Comparison of ENCODE assay signal across 1 cellular context in the genomic region with DNA sequence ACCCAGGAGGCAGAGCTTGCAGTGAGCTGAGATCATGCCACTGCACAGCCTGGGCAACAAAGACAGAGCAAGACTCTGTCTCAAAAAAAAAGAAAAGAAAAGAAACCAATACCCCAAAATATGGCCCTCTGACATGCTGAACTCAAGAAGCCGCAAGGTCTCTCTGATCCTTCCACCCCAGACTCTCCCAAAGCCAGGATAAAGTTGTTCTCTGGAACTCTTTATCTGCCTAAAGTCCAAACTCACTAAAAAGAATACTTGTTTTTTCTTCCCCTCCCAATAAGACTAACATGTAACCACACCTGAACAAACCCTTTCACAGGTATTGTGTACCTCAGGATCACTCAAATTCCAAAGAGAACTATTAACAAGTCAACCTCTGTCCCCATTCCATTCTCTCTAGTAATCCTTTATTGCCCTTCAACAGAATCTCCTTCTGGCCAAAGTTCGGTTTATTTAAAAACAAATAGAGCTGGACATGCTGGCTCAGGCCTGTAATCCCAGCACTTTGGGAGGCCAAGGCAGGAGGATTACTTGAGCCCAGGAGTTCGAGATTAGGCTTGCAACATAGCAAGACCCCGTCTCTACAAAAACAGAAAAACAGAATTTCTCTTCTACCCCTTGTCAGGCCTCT.
TF ChIP-seq lines count a peak whose summit lies in the region.

No MANE protein-coding gene starts in this region.

TF ChIP-seq in HepG2, 621 proteins besides CTCF, POLR2A, EP300 and RAD21 (continued from another document and continues in another):
- TF ChIP-seq, protein P1, sequence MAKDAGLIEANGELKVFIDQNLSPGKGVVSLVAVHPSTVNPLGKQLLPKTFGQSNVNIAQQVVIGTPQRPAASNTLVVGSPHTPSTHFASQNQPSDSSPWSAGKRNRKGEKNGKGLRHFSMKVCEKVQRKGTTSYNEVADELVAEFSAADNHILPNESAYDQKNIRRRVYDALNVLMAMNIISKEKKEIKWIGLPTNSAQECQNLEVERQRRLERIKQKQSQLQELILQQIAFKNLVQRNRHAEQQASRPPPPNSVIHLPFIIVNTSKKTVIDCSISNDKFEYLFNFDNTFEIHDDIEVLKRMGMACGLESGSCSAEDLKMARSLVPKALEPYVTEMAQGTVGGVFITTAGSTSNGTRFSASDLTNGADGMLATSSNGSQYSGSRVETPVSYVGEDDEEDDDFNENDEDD (CRISPR knock-in tag; IDR thresholded peaks at IDR 0.05; ENCODE audit: borderline replicate concordance) = no peak
- TF ChIP-seq ZNF883 (CRISPR knock-in tag; IDR thresholded peaks at IDR 0.05; ENCODE audit: not compliant biosample characterization) (no peak), TOE1 (CRISPR knock-in tag; IDR thresholded peaks at IDR 0.05) (no peak), MYNN (CRISPR knock-in tag; IDR thresholded peaks at IDR 0.05; ENCODE audit: low read depth) (no peak), SYNCRIP (IDR thresholded peaks at IDR 0.05; ENCODE audit: insufficient read depth, low read depth, low read length) (no peak), CCDC6 (CRISPR knock-in tag; IDR thresholded peaks at IDR 0.05) (no peak), PCBP1 (IDR thresholded peaks at IDR 0.05; ENCODE audit: borderline replicate concordance, low read depth, low read length) (no peak), TBL1XR1 (IDR thresholded peaks at IDR 0.05; ENCODE audit: borderline replicate concordance, low read length, partially characterized antibody) (no peak), MTF1 (CRISPR knock-in tag; IDR thresholded peaks at IDR 0.05) (no peak), ZNF34 (CRISPR knock-in tag; IDR thresholded peaks at IDR 0.05; ENCODE audit: borderline replicate concordance) (no peak), REXO4 (CRISPR knock-in tag; IDR thresholded peaks at IDR 0.05; ENCODE audit: borderline replicate concordance) (no peak), CHD2 (IDR thresholded peaks at IDR 0.05; ENCODE audit: low read depth, low read length) (no peak), ARNT2 (CRISPR knock-in tag; IDR thresholded peaks at IDR 0.05; ENCODE audit: low read depth) (no peak), MEF2D (CRISPR knock-in tag; IDR thresholded peaks at IDR 0.05) (no peak), RFX5 (IDR thresholded peaks at IDR 0.05; ENCODE audit: low read depth, low read length) (no peak), HMGA1 (CRISPR knock-in tag; conservative IDR thresholded peaks at IDR 0.05) (no peak), ZNF556 (CRISPR knock-in tag; IDR thresholded peaks at IDR 0.05; ENCODE audit: borderline replicate concordance) (no peak), ZNF652 (CRISPR knock-in tag; IDR thresholded peaks at IDR 0.05; ENCODE audit: borderline replicate concordance, low read depth) (no peak), PCBP2 (optimal IDR thresholded peaks at IDR 0.05; ENCODE audit: low read depth, low read length, poor library complexity, severe bottlenecking) (no peak), HNRNPH1 (optimal IDR thresholded peaks at IDR 0.05; ENCODE audit: low read depth, low read length) (no peak), ZFY (CRISPR knock-in tag; IDR thresholded peaks at IDR 0.05) (peak; percentile 53; the same call in 1 of the 2 replicates), ZNF780A (CRISPR knock-in tag; IDR thresholded peaks at IDR 0.05) (no peak), ATM (IDR thresholded peaks at IDR 0.05; ENCODE audit: borderline replicate concordance) (no peak), RARA (CRISPR knock-in tag; IDR thresholded peaks at IDR 0.05) (peak; percentile 54)
- TF ChIP-seq, protein P2, sequence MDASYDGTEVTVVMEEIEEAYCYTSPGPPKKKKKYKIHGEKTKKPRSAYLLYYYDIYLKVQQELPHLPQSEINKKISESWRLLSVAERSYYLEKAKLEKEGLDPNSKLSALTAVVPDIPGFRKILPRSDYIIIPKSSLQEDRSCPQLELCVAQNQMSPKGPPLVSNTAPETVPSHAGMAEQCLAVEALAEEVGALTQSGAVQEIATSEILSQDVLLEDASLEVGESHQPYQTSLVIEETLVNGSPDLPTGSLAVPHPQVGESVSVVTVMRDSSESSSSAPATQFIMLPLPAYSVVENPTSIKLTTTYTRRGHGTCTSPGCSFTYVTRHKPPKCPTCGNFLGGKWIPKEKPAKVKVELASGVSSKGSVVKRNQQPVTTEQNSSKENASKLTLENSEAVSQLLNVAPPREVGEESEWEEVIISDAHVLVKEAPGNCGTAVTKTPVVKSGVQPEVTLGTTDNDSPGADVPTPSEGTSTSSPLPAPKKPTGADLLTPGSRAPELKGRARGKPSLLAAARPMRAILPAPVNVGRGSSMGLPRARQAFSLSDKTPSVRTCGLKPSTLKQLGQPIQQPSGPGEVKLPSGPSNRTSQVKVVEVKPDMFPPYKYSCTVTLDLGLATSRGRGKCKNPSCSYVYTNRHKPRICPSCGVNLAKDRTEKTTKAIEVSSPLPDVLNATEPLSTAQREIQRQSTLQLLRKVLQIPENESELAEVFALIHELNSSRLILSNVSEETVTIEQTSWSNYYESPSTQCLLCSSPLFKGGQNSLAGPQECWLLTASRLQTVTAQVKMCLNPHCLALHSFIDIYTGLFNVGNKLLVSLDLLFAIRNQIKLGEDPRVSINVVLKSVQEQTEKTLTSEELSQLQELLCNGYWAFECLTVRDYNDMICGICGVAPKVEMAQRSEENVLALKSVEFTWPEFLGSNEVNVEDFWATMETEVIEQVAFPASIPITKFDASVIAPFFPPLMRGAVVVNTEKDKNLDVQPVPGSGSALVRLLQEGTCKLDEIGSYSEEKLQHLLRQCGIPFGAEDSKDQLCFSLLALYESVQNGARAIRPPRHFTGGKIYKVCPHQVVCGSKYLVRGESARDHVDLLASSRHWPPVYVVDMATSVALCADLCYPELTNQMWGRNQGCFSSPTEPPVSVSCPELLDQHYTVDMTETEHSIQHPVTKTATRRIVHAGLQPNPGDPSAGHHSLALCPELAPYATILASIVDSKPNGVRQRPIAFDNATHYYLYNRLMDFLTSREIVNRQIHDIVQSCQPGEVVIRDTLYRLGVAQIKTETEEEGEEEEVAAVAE (CRISPR knock-in tag; IDR thresholded peaks at IDR 0.05; ENCODE audit: borderline replicate concordance) = no peak
- TF ChIP-seq, protein P3, sequence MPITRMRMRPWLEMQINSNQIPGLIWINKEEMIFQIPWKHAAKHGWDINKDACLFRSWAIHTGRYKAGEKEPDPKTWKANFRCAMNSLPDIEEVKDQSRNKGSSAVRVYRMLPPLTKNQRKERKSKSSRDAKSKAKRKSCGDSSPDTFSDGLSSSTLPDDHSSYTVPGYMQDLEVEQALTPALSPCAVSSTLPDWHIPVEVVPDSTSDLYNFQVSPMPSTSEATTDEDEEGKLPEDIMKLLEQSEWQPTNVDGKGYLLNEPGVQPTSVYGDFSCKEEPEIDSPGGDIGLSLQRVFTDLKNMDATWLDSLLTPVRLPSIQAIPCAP (CRISPR knock-in tag; IDR thresholded peaks at IDR 0.05; ENCODE audit: low read depth) = no peak
- TF ChIP-seq, protein P4, sequence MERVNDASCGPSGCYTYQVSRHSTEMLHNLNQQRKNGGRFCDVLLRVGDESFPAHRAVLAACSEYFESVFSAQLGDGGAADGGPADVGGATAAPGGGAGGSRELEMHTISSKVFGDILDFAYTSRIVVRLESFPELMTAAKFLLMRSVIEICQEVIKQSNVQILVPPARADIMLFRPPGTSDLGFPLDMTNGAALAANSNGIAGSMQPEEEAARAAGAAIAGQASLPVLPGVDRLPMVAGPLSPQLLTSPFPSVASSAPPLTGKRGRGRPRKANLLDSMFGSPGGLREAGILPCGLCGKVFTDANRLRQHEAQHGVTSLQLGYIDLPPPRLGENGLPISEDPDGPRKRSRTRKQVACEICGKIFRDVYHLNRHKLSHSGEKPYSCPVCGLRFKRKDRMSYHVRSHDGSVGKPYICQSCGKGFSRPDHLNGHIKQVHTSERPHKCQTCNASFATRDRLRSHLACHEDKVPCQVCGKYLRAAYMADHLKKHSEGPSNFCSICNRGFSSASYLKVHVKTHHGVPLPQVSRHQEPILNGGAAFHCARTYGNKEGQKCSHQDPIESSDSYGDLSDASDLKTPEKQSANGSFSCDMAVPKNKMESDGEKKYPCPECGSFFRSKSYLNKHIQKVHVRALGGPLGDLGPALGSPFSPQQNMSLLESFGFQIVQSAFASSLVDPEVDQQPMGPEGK (CRISPR knock-in tag; IDR thresholded peaks at IDR 0.05) = no peak; the same call in 1 of the 2 replicates
- TF ChIP-seq, protein P5, sequence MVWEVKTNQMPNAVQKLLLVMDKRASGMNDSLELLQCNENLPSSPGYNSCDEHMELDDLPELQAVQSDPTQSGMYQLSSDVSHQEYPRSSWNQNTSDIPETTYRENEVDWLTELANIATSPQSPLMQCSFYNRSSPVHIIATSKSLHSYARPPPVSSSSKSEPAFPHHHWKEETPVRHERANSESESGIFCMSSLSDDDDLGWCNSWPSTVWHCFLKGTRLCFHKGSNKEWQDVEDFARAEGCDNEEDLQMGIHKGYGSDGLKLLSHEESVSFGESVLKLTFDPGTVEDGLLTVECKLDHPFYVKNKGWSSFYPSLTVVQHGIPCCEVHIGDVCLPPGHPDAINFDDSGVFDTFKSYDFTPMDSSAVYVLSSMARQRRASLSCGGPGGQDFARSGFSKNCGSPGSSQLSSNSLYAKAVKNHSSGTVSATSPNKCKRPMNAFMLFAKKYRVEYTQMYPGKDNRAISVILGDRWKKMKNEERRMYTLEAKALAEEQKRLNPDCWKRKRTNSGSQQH (CRISPR knock-in tag; IDR thresholded peaks at IDR 0.05; ENCODE audit: low read depth) = no peak
- TF ChIP-seq, protein P6, sequence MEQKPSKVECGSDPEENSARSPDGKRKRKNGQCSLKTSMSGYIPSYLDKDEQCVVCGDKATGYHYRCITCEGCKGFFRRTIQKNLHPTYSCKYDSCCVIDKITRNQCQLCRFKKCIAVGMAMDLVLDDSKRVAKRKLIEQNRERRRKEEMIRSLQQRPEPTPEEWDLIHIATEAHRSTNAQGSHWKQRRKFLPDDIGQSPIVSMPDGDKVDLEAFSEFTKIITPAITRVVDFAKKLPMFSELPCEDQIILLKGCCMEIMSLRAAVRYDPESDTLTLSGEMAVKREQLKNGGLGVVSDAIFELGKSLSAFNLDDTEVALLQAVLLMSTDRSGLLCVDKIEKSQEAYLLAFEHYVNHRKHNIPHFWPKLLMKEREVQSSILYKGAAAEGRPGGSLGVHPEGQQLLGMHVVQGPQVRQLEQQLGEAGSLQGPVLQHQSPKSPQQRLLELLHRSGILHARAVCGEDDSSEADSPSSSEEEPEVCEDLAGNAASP (CRISPR knock-in tag; IDR thresholded peaks at IDR 0.05; ENCODE audit: borderline replicate concordance) = peak; percentile 51; the same call in 1 of the 2 replicates
- TF ChIP-seq, protein P7, sequence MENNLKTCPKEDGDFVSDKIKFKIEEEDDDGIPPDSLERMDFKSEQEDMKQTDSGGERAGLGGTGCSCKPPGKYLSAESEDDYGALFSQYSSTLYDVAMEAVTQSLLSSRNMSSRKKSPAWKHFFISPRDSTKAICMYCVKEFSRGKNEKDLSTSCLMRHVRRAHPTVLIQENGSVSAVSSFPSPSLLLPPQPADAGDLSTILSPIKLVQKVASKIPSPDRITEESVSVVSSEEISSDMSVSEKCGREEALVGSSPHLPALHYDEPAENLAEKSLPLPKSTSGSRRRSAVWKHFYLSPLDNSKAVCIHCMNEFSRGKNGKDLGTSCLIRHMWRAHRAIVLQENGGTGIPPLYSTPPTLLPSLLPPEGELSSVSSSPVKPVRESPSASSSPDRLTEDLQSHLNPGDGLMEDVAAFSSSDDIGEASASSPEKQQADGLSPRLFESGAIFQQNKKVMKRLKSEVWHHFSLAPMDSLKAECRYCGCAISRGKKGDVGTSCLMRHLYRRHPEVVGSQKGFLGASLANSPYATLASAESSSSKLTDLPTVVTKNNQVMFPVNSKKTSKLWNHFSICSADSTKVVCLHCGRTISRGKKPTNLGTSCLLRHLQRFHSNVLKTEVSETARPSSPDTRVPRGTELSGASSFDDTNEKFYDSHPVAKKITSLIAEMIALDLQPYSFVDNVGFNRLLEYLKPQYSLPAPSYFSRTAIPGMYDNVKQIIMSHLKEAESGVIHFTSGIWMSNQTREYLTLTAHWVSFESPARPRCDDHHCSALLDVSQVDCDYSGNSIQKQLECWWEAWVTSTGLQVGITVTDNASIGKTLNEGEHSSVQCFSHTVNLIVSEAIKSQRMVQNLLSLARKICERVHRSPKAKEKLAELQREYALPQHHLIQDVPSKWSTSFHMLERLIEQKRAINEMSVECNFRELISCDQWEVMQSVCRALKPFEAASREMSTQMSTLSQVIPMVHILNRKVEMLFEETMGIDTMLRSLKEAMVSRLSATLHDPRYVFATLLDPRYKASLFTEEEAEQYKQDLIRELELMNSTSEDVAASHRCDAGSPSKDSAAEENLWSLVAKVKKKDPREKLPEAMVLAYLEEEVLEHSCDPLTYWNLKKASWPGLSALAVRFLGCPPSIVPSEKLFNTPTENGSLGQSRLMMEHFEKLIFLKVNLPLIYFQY (CRISPR knock-in tag; IDR thresholded peaks at IDR 0.05; ENCODE audit: borderline replicate concordance) = no peak
- TF ChIP-seq, protein P8, sequence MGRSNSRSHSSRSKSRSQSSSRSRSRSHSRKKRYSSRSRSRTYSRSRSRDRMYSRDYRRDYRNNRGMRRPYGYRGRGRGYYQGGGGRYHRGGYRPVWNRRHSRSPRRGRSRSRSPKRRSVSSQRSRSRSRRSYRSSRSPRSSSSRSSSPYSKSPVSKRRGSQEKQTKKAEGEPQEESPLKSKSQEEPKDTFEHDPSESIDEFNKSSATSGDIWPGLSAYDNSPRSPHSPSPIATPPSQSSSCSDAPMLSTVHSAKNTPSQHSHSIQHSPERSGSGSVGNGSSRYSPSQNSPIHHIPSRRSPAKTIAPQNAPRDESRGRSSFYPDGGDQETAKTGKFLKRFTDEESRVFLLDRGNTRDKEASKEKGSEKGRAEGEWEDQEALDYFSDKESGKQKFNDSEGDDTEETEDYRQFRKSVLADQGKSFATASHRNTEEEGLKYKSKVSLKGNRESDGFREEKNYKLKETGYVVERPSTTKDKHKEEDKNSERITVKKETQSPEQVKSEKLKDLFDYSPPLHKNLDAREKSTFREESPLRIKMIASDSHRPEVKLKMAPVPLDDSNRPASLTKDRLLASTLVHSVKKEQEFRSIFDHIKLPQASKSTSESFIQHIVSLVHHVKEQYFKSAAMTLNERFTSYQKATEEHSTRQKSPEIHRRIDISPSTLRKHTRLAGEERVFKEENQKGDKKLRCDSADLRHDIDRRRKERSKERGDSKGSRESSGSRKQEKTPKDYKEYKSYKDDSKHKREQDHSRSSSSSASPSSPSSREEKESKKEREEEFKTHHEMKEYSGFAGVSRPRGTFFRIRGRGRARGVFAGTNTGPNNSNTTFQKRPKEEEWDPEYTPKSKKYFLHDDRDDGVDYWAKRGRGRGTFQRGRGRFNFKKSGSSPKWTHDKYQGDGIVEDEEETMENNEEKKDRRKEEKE (IDR thresholded peaks at IDR 0.05) = no peak
